Comparison of ENCODE assay signal across 15 cellular contexts in genomic region chr10:79357180-79357579, GRCh38.
"Had no signal": no experiment of that assay in that cellular context is flagged by ENCODE, and none has a peak within 500 bp of the region (broad histone marks: within the 10 kb centered on the region; RNA-seq: fewer than 3 reads in every experiment).

No MANE protein-coding gene starts in this region.

- H3K9me3 Mint-ChIP-seq: nephron progenitor cell had no signal

- H3K27ac Mint-ChIP-seq: nephron progenitor cell had no signal

- H3K4me1 ChIP-seq: sigmoid colon had no signal

- H3K27me3 ChIP-seq: gastrocnemius medialis, heart right ventricle, sigmoid colon, stomach had no signal

- H3K9me3 ChIP-seq: gastrocnemius medialis, heart right ventricle, sigmoid colon, stomach had no signal

- FAIRE-seq: endometrium had no signal

- ATAC-seq: esophagus mucosa, gastrocnemius medialis, heart right ventricle, left lobe of liver had no signal

- H3K4me3 ChIP-seq: gastrocnemius medialis, heart right ventricle, sigmoid colon, skin epidermis, stomach had no signal

- H3K27ac ChIP-seq: heart right ventricle, sigmoid colon, skin epidermis had no signal

- DNase-seq: effector memory CD4-positive, alpha-beta T cell; heart right ventricle; hypothalamus; mammary epithelial cell; nephron progenitor cell; sigmoid colon; stimulated activated CD4-positive, alpha-beta T cell treated with anti-CD3 and anti-CD28 coated beads, Interleukin-12 subunit alpha, Interleukin-12 subunit beta, amount 100 ng/mL, for 4 hours; stimulated activated naive CD4-positive, alpha-beta T cell; stomach; substantia nigra had no signal
